Comparison of ENCODE assay signal across 8 cellular contexts in the genomic region with DNA sequence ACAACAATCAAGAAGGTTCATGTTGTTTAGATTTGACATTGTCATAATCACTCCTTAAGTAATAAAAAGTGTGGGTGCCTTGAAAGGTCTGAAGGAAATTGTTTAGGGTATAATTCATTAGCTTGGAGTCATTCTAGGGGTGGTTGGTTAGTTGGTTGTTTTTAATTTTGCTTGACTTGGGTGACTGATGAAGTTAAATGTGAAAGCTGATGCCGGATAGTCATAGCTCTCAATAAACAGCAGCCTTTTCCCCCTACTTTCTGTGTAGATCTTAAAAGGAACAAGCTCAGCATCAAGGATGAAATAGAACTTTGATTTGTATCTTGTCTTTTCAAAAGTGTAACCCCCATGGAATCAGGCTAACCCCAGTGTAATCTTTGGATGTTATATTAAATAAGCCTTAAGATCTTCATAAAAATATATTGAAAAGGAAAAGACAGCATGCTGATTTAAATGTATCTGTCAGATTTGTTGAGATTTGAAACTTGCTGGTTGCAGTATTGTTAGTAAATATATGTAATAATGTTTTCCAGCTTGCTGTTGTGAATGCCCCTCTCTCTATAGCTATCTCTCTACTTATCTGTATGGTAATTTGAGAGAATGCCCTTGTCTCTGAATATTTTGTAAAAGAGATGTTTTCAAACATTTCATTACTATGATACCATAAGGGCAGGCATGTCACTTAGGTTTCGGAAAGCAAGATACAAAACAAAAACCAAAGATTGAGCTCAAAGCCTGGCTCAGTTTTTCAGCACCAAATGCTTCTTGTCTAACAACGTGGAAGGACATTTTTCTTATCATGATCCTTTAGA.
A peak's percentile ranks its signal among the peaks of the same experiment; 100 is the strongest.
DNase-seq lines count a peak whose midpoint lies in the region; ATAC-seq and TF ChIP-seq lines count a peak whose summit lies in the region.

No MANE protein-coding gene starts in this region.

- peak overlapping the region; percentile 97 for H3K27ac Mint-ChIP-seq in HFFc6
- peak overlapping the region; percentile 98 for H3K27ac Mint-ChIP-seq in activated naive CD8-positive, alpha-beta T cell treated with anti-CD3 and anti-CD28 coated beads for 36 hours
- H3K27ac Mint-ChIP-seq in stimulated activated naive B cell treated with anti-CD40 and anti-IgM and Interleukin-4, amounts not matched to agents 10 μg/mL and 1 μg/mL and 100 μg/mL, for 72 hours: peak overlapping the region; percentile 99

- peaks cover 59% of the 10 kb centered on the region for H3K36me3 Mint-ChIP-seq in HFFc6 (ENCODE audit: low read depth)
- peaks cover 71% of the 10 kb centered on the region for H3K36me3 Mint-ChIP-seq in activated naive CD8-positive, alpha-beta T cell treated with anti-CD3 and anti-CD28 coated beads for 36 hours
- H3K36me3 Mint-ChIP-seq in stimulated activated naive B cell treated with anti-CD40 and anti-IgM and Interleukin-4, amounts not matched to agents 10 μg/mL and 1 μg/mL and 100 μg/mL, for 72 hours: peaks cover 69 to 79% of the 10 kb centered on the region in 2 donors

- peaks cover 6% of the 10 kb centered on the region for H3K27me3 Mint-ChIP-seq in HFFc6 (ENCODE audit: insufficient read depth)
- H3K27me3 Mint-ChIP-seq in activated naive CD8-positive, alpha-beta T cell treated with anti-CD3 and anti-CD28 coated beads for 36 hours: no peaks in the 10 kb centered on the region
- H3K27me3 Mint-ChIP-seq in stimulated activated naive B cell treated with anti-CD40 and anti-IgM and Interleukin-4, amounts not matched to agents 10 μg/mL and 1 μg/mL and 100 μg/mL, for 72 hours: no peaks in the 10 kb centered on the region

- no peak for TF ChIP-seq CTCF in HFFc6 (IDR thresholded peaks at IDR 0.05)

- H3K4me3 Mint-ChIP-seq in HFFc6: peak overlapping the region; percentile 94
- H3K4me3 Mint-ChIP-seq in activated naive CD8-positive, alpha-beta T cell treated with anti-CD3 and anti-CD28 coated beads for 36 hours: peak overlapping the region; percentile 35
- H3K4me3 Mint-ChIP-seq in stimulated activated naive B cell treated with anti-CD40 and anti-IgM and Interleukin-4, amounts not matched to agents 10 μg/mL and 1 μg/mL and 100 μg/mL, for 72 hours: peak overlapping the region; percentile 86 to 88

- DNase-seq in HFFc6: no peak
- no peak for DNase-seq in activated naive CD8-positive, alpha-beta T cell treated with anti-CD3 and anti-CD28 coated beads for 36 hours
- peak; percentile 43 for DNase-seq in kidney glomerular epithelial cell (lab: John Stamatoyannopoulos, UW)
- no peak for DNase-seq in stimulated activated naive B cell treated with anti-CD40 and anti-IgM and Interleukin-4, amounts not matched to agents 10 μg/mL and 1 μg/mL and 100 μg/mL, for 72 hours
- no peak for DNase-seq in DMS153 (lab: John Stamatoyannopoulos, UW)

- peaks cover 4% of the 10 kb centered on the region for H3K9me3 Mint-ChIP-seq in HFFc6
- H3K9me3 Mint-ChIP-seq in activated naive CD8-positive, alpha-beta T cell treated with anti-CD3 and anti-CD28 coated beads for 36 hours: peaks cover 3% of the 10 kb centered on the region
- peaks cover 3% of the 10 kb centered on the region in 2 donors for H3K9me3 Mint-ChIP-seq in stimulated activated naive B cell treated with anti-CD40 and anti-IgM and Interleukin-4, amounts not matched to agents 10 μg/mL and 1 μg/mL and 100 μg/mL, for 72 hours

- peaks cover 83% of the 10 kb centered on the region for H3K4me1 Mint-ChIP-seq in HFFc6 (ENCODE audit: low read depth)
- peaks cover 88% of the 10 kb centered on the region for H3K4me1 Mint-ChIP-seq in activated naive CD8-positive, alpha-beta T cell treated with anti-CD3 and anti-CD28 coated beads for 36 hours
- peaks cover 66 to 98% of the 10 kb centered on the region in 2 donors for H3K4me1 Mint-ChIP-seq in stimulated activated naive B cell treated with anti-CD40 and anti-IgM and Interleukin-4, amounts not matched to agents 10 μg/mL and 1 μg/mL and 100 μg/mL, for 72 hours

- ATAC-seq in stimulated activated naive B cell treated with anti-CD40 and anti-IgM and Interleukin-4, amounts not matched to agents 10 μg/mL and 1 μg/mL and 100 μg/mL, for 72 hours (replicated peaks): no peak
- ATAC-seq in HG03460 (IDR thresholded peaks at IDR 0.05; ENCODE audit: unreplicated experiment): no peak
- no peak for ATAC-seq in HG02571 (IDR thresholded peaks at IDR 0.05; ENCODE audit: unreplicated experiment)
- ATAC-seq in HG02610 (IDR thresholded peaks at IDR 0.05; ENCODE audit: unreplicated experiment): no peak

Comparison
In these comparisons a context has a peak if more than half of its experiments do, and no peak if none do; other contexts are left out.
1. H3K4me3 Mint-ChIP-seq: peak in every context shown above with its lines; median percentile 94 in HFFc6; 87 in stimulated activated naive B cell treated with anti-CD40 and anti-IgM and Interleukin-4, amounts not matched to agents 10 μg/mL and 1 μg/mL and 100 μg/mL, for 72 hours; 35 in activated naive CD8-positive, alpha-beta T cell treated with anti-CD3 and anti-CD28 coated beads for 36 hours.